In the genomic region with DNA sequence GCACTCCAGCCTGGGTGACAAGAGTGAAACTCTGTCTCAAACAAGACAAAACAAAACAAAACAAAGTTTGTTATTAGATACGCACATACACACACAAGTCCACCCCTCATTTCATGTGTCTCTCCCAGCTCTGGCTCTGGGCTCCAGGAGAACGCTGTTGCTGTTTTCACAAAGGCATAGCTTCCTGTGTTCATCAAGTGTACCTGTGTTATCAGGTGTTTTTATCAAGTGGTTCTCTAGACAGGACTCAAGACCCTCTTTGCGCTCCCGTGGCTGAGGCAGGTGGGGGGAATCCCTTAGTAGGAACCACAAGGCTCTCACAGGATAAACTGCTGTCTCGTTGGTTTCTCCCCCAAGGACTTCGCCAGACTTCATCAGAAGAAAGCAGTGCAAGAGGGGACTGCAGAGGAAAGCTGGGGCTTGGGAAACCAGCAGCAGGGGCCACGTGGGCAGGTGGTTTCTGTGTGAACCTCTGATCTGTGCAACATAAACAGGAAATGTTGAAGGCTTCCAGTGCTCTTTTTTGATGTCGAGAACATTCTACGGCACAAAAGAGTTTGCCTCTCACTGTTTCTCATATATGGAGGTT, we compare ENCODE assay signal across 8 cellular contexts. TPM values are rescaled to one million over a fixed set of nuclear protein-coding genes. Genes with fewer than 3 reads are reported as not detected.
A peak's percentile ranks its signal among the peaks of the same experiment; 100 is the strongest.
DNase-seq lines count a peak whose midpoint lies in the region; ATAC-seq and TF ChIP-seq lines count a peak whose summit lies in the region.
"Had no signal": no experiment of that assay in that cellular context is flagged by ENCODE, and none has a peak within 500 bp of the region (broad histone marks: within the 10 kb centered on the region; RNA-seq: fewer than 3 reads in every experiment).

No MANE protein-coding gene starts in this region.

- H3K4me3 ChIP-seq in SU-DHL-6 (ENCODE audit: insufficient read depth, low read length, poor library complexity, severe bottlenecking), result no peak overlapping the region

- peak; percentile 73 for DNase-seq in activated naive CD8-positive, alpha-beta T cell treated with anti-CD3 and anti-CD28 coated beads for 36 hours
- peak; percentile 73 for DNase-seq in stimulated activated CD4-positive, alpha-beta T cell treated with anti-CD3 and anti-CD28 coated beads, Interleukin-4, amount 100 ng/mL, for 24 hours
- DNase-seq in HFFc6 (no peak), NCI-H1436 treated with DMSO at 0.1 percent for 48 hours (lab: John Stamatoyannopoulos, UW) (no peak)

- H3K4me2 ChIP-seq in SU-DHL-6 (ENCODE audit: low read depth, low read length, poor library complexity, severe bottlenecking), result peak overlapping the region; percentile 18

- peak; percentile 68 for ATAC-seq in GM21576 (IDR thresholded peaks at IDR 0.05; ENCODE audit: unreplicated experiment)
- no peak for ATAC-seq in GM18868 (IDR thresholded peaks at IDR 0.05; ENCODE audit: unreplicated experiment)
- ATAC-seq: Panc1 had no signal

- peaks cover 3% of the 10 kb centered on the region for H3K36me3 Mint-ChIP-seq in activated naive CD8-positive, alpha-beta T cell treated with anti-CD3 and anti-CD28 coated beads for 36 hours
- H3K36me3 Mint-ChIP-seq in HFFc6 (ENCODE audit: low read depth), result no peaks in the 10 kb centered on the region

- TF ChIP-seq CTCF in SU-DHL-6 (IDR thresholded peaks at IDR 0.05; ENCODE audit: insufficient read depth, low read length, poor library complexity, severe bottlenecking), result no peak
- no peak for TF ChIP-seq CTCF in HFFc6 (IDR thresholded peaks at IDR 0.05)

- no peaks in the 10 kb centered on the region for H3K9me3 Mint-ChIP-seq in activated naive CD8-positive, alpha-beta T cell treated with anti-CD3 and anti-CD28 coated beads for 36 hours
- no peaks in the 10 kb centered on the region for H3K9me3 Mint-ChIP-seq in HFFc6

- H3K27ac ChIP-seq in SU-DHL-6 (ENCODE audit: low read depth, low read length), result no peak overlapping the region

- no peaks in the 10 kb centered on the region for H3K36me3 ChIP-seq in SU-DHL-6 (ENCODE audit: low read length)

- no peaks in the 10 kb centered on the region for H3F3A ChIP-seq in SU-DHL-6 (ENCODE audit: insufficient read depth)

- H3K4me3 Mint-ChIP-seq in activated naive CD8-positive, alpha-beta T cell treated with anti-CD3 and anti-CD28 coated beads for 36 hours, result peak overlapping the region; percentile 59
- no peak overlapping the region for H3K4me3 Mint-ChIP-seq in HFFc6

- H3K9me2 ChIP-seq in SU-DHL-6 (replicated peaks; ENCODE audit: insufficient read depth, low read length), result no peaks in the 10 kb centered on the region

- no peak overlapping the region for H3K9ac ChIP-seq in SU-DHL-6 (ENCODE audit: low read length)

- peaks cover 74% of the 10 kb centered on the region for H3K4me1 Mint-ChIP-seq in activated naive CD8-positive, alpha-beta T cell treated with anti-CD3 and anti-CD28 coated beads for 36 hours
- H3K4me1 Mint-ChIP-seq in HFFc6 (ENCODE audit: low read depth), result peaks cover 27% of the 10 kb centered on the region

- H2AFZ ChIP-seq in SU-DHL-6 (ENCODE audit: low read depth, low read length, severe bottlenecking), result peak overlapping the region; percentile 65

- no peaks in the 10 kb centered on the region for H3K79me2 ChIP-seq in SU-DHL-6 (ENCODE audit: insufficient read depth, low read length)

- H3K9me3 ChIP-seq in SU-DHL-6 (ENCODE audit: insufficient read depth, low read length), result no peaks in the 10 kb centered on the region

- peak overlapping the region; percentile 84 for H3K27ac Mint-ChIP-seq in activated naive CD8-positive, alpha-beta T cell treated with anti-CD3 and anti-CD28 coated beads for 36 hours
- no peak overlapping the region for H3K27ac Mint-ChIP-seq in HFFc6

- H4K20me1 ChIP-seq in SU-DHL-6 (ENCODE audit: low read depth, low read length), result no peaks in the 10 kb centered on the region

- H3K27me3 ChIP-seq in SU-DHL-6 (ENCODE audit: low read length), result no peaks in the 10 kb centered on the region

- H3K27me3 Mint-ChIP-seq in activated naive CD8-positive, alpha-beta T cell treated with anti-CD3 and anti-CD28 coated beads for 36 hours, result no peaks in the 10 kb centered on the region
- H3K27me3 Mint-ChIP-seq in HFFc6 (ENCODE audit: insufficient read depth), result peaks cover 24% of the 10 kb centered on the region

RNA-seq across cellular contexts. Expression of a gene that starts 6.9 kb away (rescaled TPM):
- total RNA-seq in activated naive CD8-positive, alpha-beta T cell treated with anti-CD3 and anti-CD28 coated beads for 36 hours, result 10 to 100 TPM; 89.5 to 91.8 TPM
- 10 to 100 TPM; 39.7 to 44.0 (median 42.0) TPM for total RNA-seq in HFFc6 (2021; fragmentation: NEBNext Ultra II Directional; extraction: Animal tissue kit (Norgen Biotek cat#: 25700))

RNA-seq across cellular contexts. Expression of a gene that starts 33.7 kb away (rescaled TPM):
- total RNA-seq in activated naive CD8-positive, alpha-beta T cell treated with anti-CD3 and anti-CD28 coated beads for 36 hours, result not detected
- under 1 TPM in 2 of 6 experiments, not detected in 4; 0.14 to 0.38 TPM for total RNA-seq in HFFc6 (2021; fragmentation: NEBNext Ultra II Directional; extraction: Animal tissue kit (Norgen Biotek cat#: 25700))

Comparison
In these comparisons a context has a peak if more than half of its experiments do, and no peak if none do; other contexts are left out.
1. DNase-seq: peak in activated naive CD8-positive, alpha-beta T cell treated with anti-CD3 and anti-CD28 coated beads for 36 hours (single experiment) and stimulated activated CD4-positive, alpha-beta T cell treated with anti-CD3 and anti-CD28 coated beads, Interleukin-4, amount 100 ng/mL, for 24 hours (single experiment); none in HFFc6 (single experiment) and NCI-H1436 treated with DMSO at 0.1 percent for 48 hours (single experiment).